Comparison of ENCODE assay signal across 9 cellular contexts in genomic region chr10:15348579-15348978, GRCh38. TPM values are rescaled to one million over a fixed set of nuclear protein-coding genes. Genes with fewer than 3 reads are reported as not detected.
DNase-seq lines count a peak whose midpoint lies in the region; ATAC-seq and TF ChIP-seq lines count a peak whose summit lies in the region.
"Had no signal": no experiment of that assay in that cellular context is flagged by ENCODE, and none has a peak within 500 bp of the region (broad histone marks: within the 10 kb centered on the region; RNA-seq: fewer than 3 reads in every experiment).

No MANE protein-coding gene starts in this region.

- no peak overlapping the region for H3K27ac Mint-ChIP-seq in T-helper 2 cell treated with Interferon-gamma antibody and Interleukin-4, amounts not matched to agents 5 μg/mL and 100 μg/mL, for 36 hours
- H3K27ac Mint-ChIP-seq: activated naive CD8-positive, alpha-beta T cell treated with anti-CD3 and anti-CD28 coated beads for 36 hours had no signal

- H3K4me1 Mint-ChIP-seq in T-helper 2 cell treated with Interferon-gamma antibody and Interleukin-4, amounts not matched to agents 5 μg/mL and 100 μg/mL, for 36 hours (ENCODE audit: low read depth) = peaks cover 2% of the 10 kb centered on the region

- H3K9me3 ChIP-seq in SJCRH30 (replicated peaks) = no peaks in the 10 kb centered on the region
- no peaks in the 10 kb centered on the region for H3K9me3 ChIP-seq in fibroblast of lung (ENCODE audit: control insufficient read depth, insufficient read depth, low read depth, low read length)
- H3K9me3 ChIP-seq in muscle layer of duodenum (ENCODE audit: control insufficient read depth in 1 of 2, low read length in 2 of 2) = no peaks in the 10 kb centered on the region

- ATAC-seq in HG03378 (IDR thresholded peaks at IDR 0.05; ENCODE audit: unreplicated experiment) = no peak

- H3K27ac ChIP-seq in SJCRH30 (peak overlapping the region; percentile 3; the same call in 1 of the 2 replicates), fibroblast of lung (ENCODE audit: insufficient read depth, low read length) (peak overlapping the region; percentile 9), muscle layer of duodenum (ENCODE audit: low read length) (peak overlapping the region; percentile 42), urinary bladder (ENCODE audit: low read depth) (no peak overlapping the region)

- peak overlapping the region; percentile 30 for H3K4me3 ChIP-seq in SJCRH30
- peak overlapping the region; percentile 31 to 57 (median 50) for H3K4me3 ChIP-seq in fibroblast of lung (replicated peaks in 1 of 4; ENCODE audit: control extremely low read depth in 1 of 4, insufficient read depth in 1 of 4, low read depth in 3 of 4, low read length in 4 of 4)
- H3K4me3 ChIP-seq in muscle layer of duodenum (ENCODE audit: low read depth in 1 of 2, low read length in 2 of 2) = peak overlapping the region; percentile 46 to 51
- peak overlapping the region; percentile 7 for H3K4me3 ChIP-seq in urinary bladder (ENCODE audit: low read depth, low read length)

- peak overlapping the region; percentile 76 for H2AFZ ChIP-seq in fibroblast of lung (ENCODE audit: low read length)

- H3K4me2 ChIP-seq in fibroblast of lung (ENCODE audit: extremely low read depth, insufficient read depth, low read length) = peak overlapping the region; percentile 59

- H3K36me3 ChIP-seq in SJCRH30 (no peaks in the 10 kb centered on the region), fibroblast of lung (ENCODE audit: control insufficient read depth, insufficient read depth, low read length) (no peaks in the 10 kb centered on the region), muscle layer of duodenum (ENCODE audit: control insufficient read depth in 1 of 2, insufficient read depth in 2 of 2, low read length in 2 of 2) (no peaks in the 10 kb centered on the region), urinary bladder (ENCODE audit: insufficient read depth) (no peaks in the 10 kb centered on the region)

- no peak overlapping the region for H3K9ac ChIP-seq in fibroblast of lung (ENCODE audit: insufficient read depth, low read length)

- no peak for TF ChIP-seq CTCF in fibroblast of lung (conservative IDR thresholded peaks at IDR 0.05 in 1 of 2, IDR thresholded peaks at IDR 0.05 in 1 of 2; ENCODE audit: low read depth in 1 of 2, low read length in 2 of 2)

- peaks cover 16% of the 10 kb centered on the region for H3K4me1 ChIP-seq in SJCRH30
- H3K4me1 ChIP-seq in fibroblast of lung (ENCODE audit: control insufficient read depth, extremely low read depth, insufficient read depth, low read length) = peaks cover 2% of the 10 kb centered on the region
- H3K4me1 ChIP-seq in muscle layer of duodenum (ENCODE audit: control insufficient read depth in 1 of 2, insufficient read depth in 2 of 2, low read length in 2 of 2) = peaks cover 6 to 9% of the 10 kb centered on the region in 2 donors
- H3K4me1 ChIP-seq in urinary bladder (ENCODE audit: insufficient read depth) = no peaks in the 10 kb centered on the region

- H3K27me3 ChIP-seq in SJCRH30 = no peaks in the 10 kb centered on the region
- no peaks in the 10 kb centered on the region for H3K27me3 ChIP-seq in fibroblast of lung (ENCODE audit: control insufficient read depth, insufficient read depth, low read length)
- no peaks in the 10 kb centered on the region for H3K27me3 ChIP-seq in muscle layer of duodenum (ENCODE audit: low read depth, low read length)

- H3K4me3 Mint-ChIP-seq in T-helper 2 cell treated with Interferon-gamma antibody and Interleukin-4, amounts not matched to agents 5 μg/mL and 100 μg/mL, for 36 hours = no peak overlapping the region
- H3K4me3 Mint-ChIP-seq: activated naive CD8-positive, alpha-beta T cell treated with anti-CD3 and anti-CD28 coated beads for 36 hours; neural crest cell had no signal

- peak; percentile 16 to 35 for DNase-seq in SJCRH30
- DNase-seq in fibroblast of lung (ENCODE audit: low read depth in 2 of 2) = peak in 1 of 2 donors; percentile 64
- DNase-seq in middle frontal gyrus (ENCODE audit: extremely low spot score, low spot score) = no peak
- DNase-seq in T-helper 2 cell treated with Interferon-gamma antibody and Interleukin-4, amounts not matched to agents 5 μg/mL and 100 μg/mL, for 36 hours (ENCODE audit: low spot score) = no peak
- DNase-seq: activated naive CD8-positive, alpha-beta T cell treated with anti-CD3 and anti-CD28 coated beads for 36 hours had no signal

- H3K27me3 Mint-ChIP-seq in T-helper 2 cell treated with Interferon-gamma antibody and Interleukin-4, amounts not matched to agents 5 μg/mL and 100 μg/mL, for 36 hours (ENCODE audit: low read depth) = peaks cover 26% of the 10 kb centered on the region

- H3K36me3 Mint-ChIP-seq in T-helper 2 cell treated with Interferon-gamma antibody and Interleukin-4, amounts not matched to agents 5 μg/mL and 100 μg/mL, for 36 hours (ENCODE audit: low read depth) = no peaks in the 10 kb centered on the region
- H3K36me3 Mint-ChIP-seq: activated naive CD8-positive, alpha-beta T cell treated with anti-CD3 and anti-CD28 coated beads for 36 hours had no signal

- no peaks in the 10 kb centered on the region for H4K20me1 ChIP-seq in fibroblast of lung (ENCODE audit: control insufficient read depth, extremely low read depth, insufficient read depth, low read length)

- no peaks in the 10 kb centered on the region for H3K9me3 Mint-ChIP-seq in T-helper 2 cell treated with Interferon-gamma antibody and Interleukin-4, amounts not matched to agents 5 μg/mL and 100 μg/mL, for 36 hours
- H3K9me3 Mint-ChIP-seq: activated naive CD8-positive, alpha-beta T cell treated with anti-CD3 and anti-CD28 coated beads for 36 hours; neural crest cell had no signal

- WGBS in urinary bladder = 26% methylated on average over 8 of the region's 8 CpGs

- peaks cover 3% of the 10 kb centered on the region for H3K79me2 ChIP-seq in fibroblast of lung (ENCODE audit: control insufficient read depth, insufficient read depth, low read length)

RNA-seq across cellular contexts. Expression of gene FAM171A1, which starts 22.5 kb away (rescaled TPM):
- total RNA-seq in SJCRH30 (2014; rRNA removed; shearing (Covaris generic)) = 19.6 and 22.3 TPM in 2 replicates
- 6.2 and 8.8 TPM in 2 replicates for total RNA-seq in fibroblast of lung
- polyA plus RNA-seq in fibroblast of lung = 10.3 and 24.9 TPM in 2 replicates
- 11.0 and 24.0 TPM in 2 replicates for polyA plus RNA-seq in fibroblast of lung (2012)
- 8.9 and 25.3 TPM in 2 replicates for polyA minus RNA-seq in fibroblast of lung (ENCODE audit: low replicate concordance)
- total RNA-seq in urinary bladder = 19.6 TPM
- polyA plus RNA-seq in urinary bladder = 19.7 TPM

Comparison
In these comparisons a context has a peak if more than half of its experiments do, and no peak if none do; other contexts are left out.
1. DNase-seq: peak in SJCRH30 (2 of 2); none in middle frontal gyrus (single experiment) and T-helper 2 cell treated with Interferon-gamma antibody and Interleukin-4, amounts not matched to agents 5 μg/mL and 100 μg/mL, for 36 hours (single experiment).
2. Peak in every context shown above with its lines, with median percentiles within 50 percentile points of each other: H3K4me3 ChIP-seq.